Comparison of ENCODE assay signal across 23 cellular contexts in the genomic region with DNA sequence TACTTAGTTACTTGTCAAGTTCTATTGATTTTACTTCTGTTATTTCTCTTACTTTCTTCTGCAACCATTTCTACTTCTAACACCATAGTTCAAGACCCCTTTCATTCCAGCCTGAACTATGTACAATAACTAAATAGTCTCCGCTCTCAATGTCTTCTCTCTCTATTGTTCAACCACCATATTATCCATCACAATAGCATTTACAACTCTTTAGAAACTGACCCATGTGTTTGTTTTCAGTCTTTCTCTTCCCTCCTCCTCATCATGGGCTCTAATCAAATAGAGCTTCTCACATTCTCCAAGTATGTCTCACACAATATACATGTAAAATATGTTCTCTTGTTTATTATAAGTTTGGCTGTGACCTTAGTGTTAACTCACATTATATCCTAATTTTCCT.
"Had no signal": no experiment of that assay in that cellular context is flagged by ENCODE, and none has a peak within 500 bp of the region (broad histone marks: within the 10 kb centered on the region; RNA-seq: fewer than 3 reads in every experiment).

No MANE protein-coding gene starts in this region.

- H3K27ac ChIP-seq: ascending aorta, brain microvascular endothelial cell, esophagus squamous epithelium, gastroesophageal sphincter, upper lobe of right lung had no signal

- H3K4me3 ChIP-seq: ascending aorta, esophagus squamous epithelium, gastroesophageal sphincter, upper lobe of right lung had no signal

- H3K36me3 ChIP-seq: ascending aorta, brain microvascular endothelial cell, gastroesophageal sphincter, upper lobe of right lung had no signal

- H3K9me3 Mint-ChIP-seq: activated naive CD4-positive, alpha-beta T cell treated with anti-CD3 and anti-CD28 coated beads, Interleukin-2, amount 50 U/mL, for 72 hours; activated T-helper 1 cell treated with anti-CD3 and anti-CD28 coated beads, Interleukin-12 subunit alpha, Interleukin-12 subunit beta, Interleukin-2, Interleukin-4 antibody, amounts not matched to agents 30 ng/mL and 10 ng/mL and 1 ng/mL, durations not matched to agents 14 hours and 24 hours and 36 hours; neural crest cell had no signal

- ATAC-seq: activated CD8-positive, alpha-beta T cell treated with anti-CD3 and anti-CD28 coated beads, Interleukin-2, amount 10 ng/mL, durations not matched to agents 7 days and 5 days; activated naive CD4-positive, alpha-beta T cell treated with anti-CD3 and anti-CD28 coated beads, Interleukin-2, amount 50 U/mL, for 72 hours; gastroesophageal sphincter; left cardiac atrium; stimulated activated naive B cell treated with anti-CD40 and anti-IgM and Interleukin-4, amounts not matched to agents 10 μg/mL and 1 μg/mL and 100 μg/mL, for 72 hours; upper lobe of right lung had no signal

- H3K27me3 Mint-ChIP-seq: naive B cell; stimulated activated naive B cell treated with anti-CD40 and anti-IgM and Interleukin-4, amounts not matched to agents 10 μg/mL and 1 μg/mL and 100 μg/mL, for 72 hours had no signal

- DNase-seq: activated CD4-positive, alpha-beta T cell treated with anti-CD3 and anti-CD28 coated beads for 1 hour; activated CD4-positive, alpha-beta T cell treated with anti-CD3 and anti-CD28 coated beads, Interleukin-2, amount 50 U/mL, for 1 hour; activated CD8-positive, alpha-beta T cell treated with anti-CD3 and anti-CD28 coated beads, Interleukin-2, amount 10 ng/mL, durations not matched to agents 7 days and 5 days; activated gamma-delta T cell treated with Interleukin-2 at 50 U/mL for 16 hours; brain microvascular endothelial cell; central memory CD4-positive, alpha-beta T cell; esophagus squamous epithelium; head of caudate nucleus; hypothalamus; left cardiac atrium; mesenchymal stem cell; naive B cell; occipital lobe; stimulated activated CD4-positive, alpha-beta T cell treated with anti-CD3 and anti-CD28 coated beads, Interleukin-2, amount 100 ng/mL, for 48 hours; stimulated activated CD8-positive, alpha-beta memory T cell treated with anti-CD3 and anti-CD28 coated beads, Interleukin-4, amount 100 ng/mL, for 48 hours; stimulated activated naive B cell treated with anti-CD40 and anti-IgM and Interleukin-4, amounts not matched to agents 10 μg/mL and 1 μg/mL and 100 μg/mL, for 72 hours; T-helper 9 cell; upper lobe of right lung had no signal

- H3K36me3 Mint-ChIP-seq: naive B cell had no signal

- H3K27me3 ChIP-seq: ascending aorta, brain microvascular endothelial cell, esophagus squamous epithelium, gastroesophageal sphincter, upper lobe of right lung had no signal

- H3K27ac Mint-ChIP-seq: activated CD8-positive, alpha-beta T cell treated with anti-CD3 and anti-CD28 coated beads, Interleukin-2, amount 10 ng/mL, durations not matched to agents 7 days and 5 days; activated naive CD4-positive, alpha-beta T cell treated with anti-CD3 and anti-CD28 coated beads, Interleukin-2, amount 50 U/mL, for 72 hours; activated T-helper 1 cell treated with anti-CD3 and anti-CD28 coated beads, Interleukin-12 subunit alpha, Interleukin-12 subunit beta, Interleukin-2, Interleukin-4 antibody, amounts not matched to agents 30 ng/mL and 10 ng/mL and 1 ng/mL, durations not matched to agents 14 hours and 24 hours and 36 hours; naive B cell; stimulated activated naive B cell treated with anti-CD40 and anti-IgM and Interleukin-4, amounts not matched to agents 10 μg/mL and 1 μg/mL and 100 μg/mL, for 72 hours had no signal

- H3K9me3 ChIP-seq: ascending aorta, esophagus squamous epithelium, gastroesophageal sphincter, upper lobe of right lung had no signal

- H3K4me3 Mint-ChIP-seq: activated CD8-positive, alpha-beta T cell treated with anti-CD3 and anti-CD28 coated beads, Interleukin-2, amount 10 ng/mL, durations not matched to agents 7 days and 5 days; activated T-helper 1 cell treated with anti-CD3 and anti-CD28 coated beads, Interleukin-12 subunit alpha, Interleukin-12 subunit beta, Interleukin-2, Interleukin-4 antibody, amounts not matched to agents 30 ng/mL and 10 ng/mL and 1 ng/mL, durations not matched to agents 14 hours and 24 hours and 36 hours; naive B cell; neural crest cell; stimulated activated naive B cell treated with anti-CD40 and anti-IgM and Interleukin-4, amounts not matched to agents 10 μg/mL and 1 μg/mL and 100 μg/mL, for 72 hours had no signal

- H3K4me1 Mint-ChIP-seq: neural crest cell had no signal
